1 cellular context compared by ENCODE assay signal in genomic region chr1:230713138-230713537, GRCh38.
TF ChIP-seq lines count a peak whose summit lies in the region.

No MANE protein-coding gene starts in this region.

TF ChIP-seq in K562, 482 proteins besides CTCF, POLR2A, EP300 and RAD21:
- TF ChIP-seq HMGXB4 (CRISPR knock-in tag; IDR thresholded peaks at IDR 0.05) (no peak), TCF3 (CRISPR knock-in tag; IDR thresholded peaks at IDR 0.05) (no peak), GATAD2B (IDR thresholded peaks at IDR 0.05; ENCODE audit: borderline replicate concordance) (no peak), ZNF583 (CRISPR knock-in tag; IDR thresholded peaks at IDR 0.05) (no peak), TAF15 (IDR thresholded peaks at IDR 0.05; ENCODE audit: low read depth, low read length) (no peak), ZFP36 (IDR thresholded peaks at IDR 0.05; ENCODE audit: low read depth, low read length, partially characterized antibody) (peak; percentile 48), RBM25 (IDR thresholded peaks at IDR 0.05; ENCODE audit: low read depth, low read length, severe bottlenecking) (peak; percentile 71), NCOR1 (IDR thresholded peaks at IDR 0.05) (no peak), BCOR (IDR thresholded peaks at IDR 0.05) (peak; percentile 67), ZBED1 (IDR thresholded peaks at IDR 0.05) (no peak)
TF ChIP-seq in K562: peak in this region for 3.
